Comparison of ENCODE assay signal across 25 cellular contexts in the genomic region with DNA sequence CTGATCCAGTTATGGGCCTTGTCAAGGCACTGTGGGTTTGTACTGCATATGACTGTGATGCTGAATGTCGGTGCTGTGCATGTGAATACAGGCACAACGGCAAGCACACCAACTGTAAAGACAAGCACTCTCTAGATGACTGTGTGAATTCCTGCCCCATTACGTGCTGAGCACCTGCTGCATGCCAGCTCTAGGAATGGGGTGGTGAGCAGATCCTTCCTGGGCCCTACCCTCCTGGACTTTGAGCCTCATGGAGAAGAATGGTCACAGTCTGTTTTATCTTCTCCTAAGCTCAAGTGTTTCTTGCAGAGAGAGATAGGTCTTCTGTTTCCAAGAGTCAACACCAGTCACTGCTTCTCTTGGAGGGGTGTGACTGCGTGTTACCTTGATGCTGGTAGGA. TPM values are rescaled to one million over a fixed set of nuclear protein-coding genes. Genes with fewer than 3 reads are reported as not detected.
DNase-seq lines count a peak whose midpoint lies in the region; ATAC-seq and TF ChIP-seq lines count a peak whose summit lies in the region.
"Had no signal": no experiment of that assay in that cellular context is flagged by ENCODE, and none has a peak within 500 bp of the region (broad histone marks: within the 10 kb centered on the region; RNA-seq: fewer than 3 reads in every experiment).

No MANE protein-coding gene starts in this region.

- peaks cover 2% of the 10 kb centered on the region for H3K27me3 Mint-ChIP-seq in endothelial cell (ENCODE audit: unreplicated experiment)
- H3K27me3 Mint-ChIP-seq: B cell had no signal

- ATAC-seq in HG02623 (IDR thresholded peaks at IDR 0.05; ENCODE audit: unreplicated experiment) (no peak), GM19467 (IDR thresholded peaks at IDR 0.05; ENCODE audit: unreplicated experiment) (no peak)
- ATAC-seq: CD8-positive, alpha-beta T cell; Panc1 had no signal

- DNase-seq in HT-29 (ENCODE audit: low spot score) = peak; percentile 85
- peak; percentile 12 for DNase-seq in epithelial cell of esophagus (ENCODE audit: low read depth)
- peak; percentile 79 for DNase-seq in mucosa of gallbladder (ENCODE audit: low spot score)
- peak; percentile 43 for DNase-seq in transverse colon
- DNase-seq in D341Med (ENCODE audit: low spot score) = no peak
- no peak for DNase-seq in endothelial cell (ENCODE audit: low spot score)
- DNase-seq: Caco-2; CD8-positive, alpha-beta T cell; DMS 273 treated with DMSO at 0.1 percent for 48 hours; DMS79 treated with DMSO at 0.1 percent for 48 hours; GF-D8; IMR-90; KG1; MG63; NCI-H1105 treated with DMSO at 0.1 percent for 48 hours; NCI-H2029; NCI-H446; NCI-H524 treated with DMSO at 0.1 percent for 48 hours; SHP77 treated with DMSO at 0.1 percent for 48 hours had no signal

- no peaks in the 10 kb centered on the region for H3K36me3 Mint-ChIP-seq in endothelial cell (ENCODE audit: low read depth, unreplicated experiment)
- H3K36me3 Mint-ChIP-seq: CD8-positive, alpha-beta T cell had no signal

- no peaks in the 10 kb centered on the region for H3K9me3 Mint-ChIP-seq in endothelial cell (ENCODE audit: unreplicated experiment)
- H3K9me3 Mint-ChIP-seq: CD8-positive, alpha-beta T cell had no signal

- TF ChIP-seq CTCF in epithelial cell of esophagus (IDR thresholded peaks at IDR 0.05; ENCODE audit: insufficient read depth, low read depth, low read length, missing control alignments) (no peak), transverse colon (IDR thresholded peaks at IDR 0.05) (no peak), endothelial cell (IDR thresholded peaks at IDR 0.05; ENCODE audit: unreplicated experiment) (no peak)

- H3K27ac Mint-ChIP-seq in endothelial cell (ENCODE audit: unreplicated experiment) = no peak overlapping the region
- H3K27ac Mint-ChIP-seq: B cell; CD8-positive, alpha-beta T cell had no signal

- H3K4me3 Mint-ChIP-seq in endothelial cell (ENCODE audit: unreplicated experiment) = no peak overlapping the region
- H3K4me3 Mint-ChIP-seq: B cell; CD8-positive, alpha-beta T cell had no signal

- H3K4me1 Mint-ChIP-seq in endothelial cell (ENCODE audit: unreplicated experiment) = no peaks in the 10 kb centered on the region
- H3K4me1 Mint-ChIP-seq: B cell had no signal

- H3K36me3 ChIP-seq in transverse colon = no peaks in the 10 kb centered on the region

- intact Hi-C loops in transverse colon (cut with DNase I; ENCODE audit: low total_unique reads) = no loop called here

- no peaks in the 10 kb centered on the region for H3K9me3 ChIP-seq in transverse colon
- H3K9me3 ChIP-seq: Caco-2, MG63 had no signal

- in situ Hi-C loops in transverse colon (cut with MboI; ENCODE audit: low pct_ligation_motif_present in 1 of 4, low pct_unique_long_range_greater_than_20kb in 1 of 4, low sequenced_read_pairs in 3 of 4) = loop anchor here in 1 of 4 donors (25.0 kb wide), 1 partner anchor 168 kb away; no protein-coding TSS in a partner anchor

- WGBS in transverse colon (ENCODE audit: low coverage in 1 of 2), 2 donors = 57% methylated on average over 4 of the region's 4 CpGs; no CpG with 5 or more reads in 1 of the 2 donors

- peaks cover 0 to 2% (median 0%) of the 10 kb centered on the region in 4 donors for H3K4me1 ChIP-seq in transverse colon

- no peak for TF ChIP-seq EP300 in transverse colon (IDR thresholded peaks at IDR 0.05; ENCODE audit: low read depth)

- H3K27ac ChIP-seq in transverse colon = no peak overlapping the region
- H3K27ac ChIP-seq: 22Rv1, C4-2B had no signal

- H3K27me3 ChIP-seq in transverse colon = no peaks in the 10 kb centered on the region
- H3K27me3 ChIP-seq: MG63 had no signal

- H3K4me3 ChIP-seq in epithelial cell of esophagus (ENCODE audit: low read length) = no peak overlapping the region
- no peak overlapping the region for H3K4me3 ChIP-seq in transverse colon
- H3K4me3 ChIP-seq: MG63 had no signal

- no peak for TF ChIP-seq POLR2A in transverse colon (IDR thresholded peaks at IDR 0.05)

RNA-seq across cellular contexts. Expression of gene RARS1, which starts 56.0 kb away (rescaled TPM):
- total RNA-seq in HT-29 (2014; rRNA removed; shearing (Covaris generic)) = 52.3 and 54.2 TPM in 2 replicates
- total RNA-seq in mucosa of gallbladder (63.4 TPM), transverse colon (10 to 100 TPM in 3 of 4 donors, 1 to 10 TPM in 1; 6.6 to 66.8 (median 41.9) TPM), endothelial cell (ENCODE audit: unreplicated experiment) (88.5 TPM)

Comparison
In these comparisons a context has a peak if more than half of its experiments do, and no peak if none do; other contexts are left out.
1. DNase-seq: peak in HT-29 (single experiment), epithelial cell of esophagus (single experiment), mucosa of gallbladder (single experiment) and transverse colon (single experiment); none in D341Med (single experiment) and endothelial cell (single experiment).